ENCODE assay signal across 9 cellular contexts in genomic region chr9:113558632-113559502, GRCh38.
DNase-seq lines count a peak whose midpoint lies in the region; ATAC-seq and TF ChIP-seq lines count a peak whose summit lies in the region.
"Had no signal": no experiment of that assay in that cellular context is flagged by ENCODE, and none has a peak within 500 bp of the region (broad histone marks: within the 10 kb centered on the region; RNA-seq: fewer than 3 reads in every experiment).

No MANE protein-coding gene starts in this region.

- no peak for TF ChIP-seq EP300 in transverse colon (IDR thresholded peaks at IDR 0.05; ENCODE audit: low read depth)

- TF ChIP-seq CTCF in dorsolateral prefrontal cortex (IDR thresholded peaks at IDR 0.05 in 54 of 56, conservative IDR thresholded peaks at IDR 0.05 in 2 of 56; ENCODE audit: low read depth in 1 of 56, partially characterized antibody in 56 of 56): no peak
- no peak for TF ChIP-seq CTCF in lower lobe of right lung (IDR thresholded peaks at IDR 0.05)
- TF ChIP-seq CTCF in transverse colon (IDR thresholded peaks at IDR 0.05): no peak

- no peaks in the 10 kb centered on the region for H3K9me3 ChIP-seq in lower lobe of right lung
- H3K9me3 ChIP-seq in transverse colon: no peaks in the 10 kb centered on the region

- 54% methylated on average over 3 of the region's 7 CpGs; no CpG with 5 or more reads in 1 of the 2 donors for WGBS in transverse colon (ENCODE audit: low coverage in 1 of 2), 2 donors

- H3K27me3 ChIP-seq in dorsolateral prefrontal cortex (no peaks in the 10 kb centered on the region), lower lobe of right lung (ENCODE audit: low read depth) (no peaks in the 10 kb centered on the region), transverse colon (no peaks in the 10 kb centered on the region)

- no peak for TF ChIP-seq POLR2A in transverse colon (IDR thresholded peaks at IDR 0.05)

- H3K4me1 ChIP-seq in lower lobe of right lung (peaks cover 24% of the 10 kb centered on the region), transverse colon (peaks cover 11 to 22% (median 14%) of the 10 kb centered on the region in 4 donors)

- peak overlapping the region in 1 of 59 donors; percentile 3 for H3K4me3 ChIP-seq in dorsolateral prefrontal cortex
- H3K4me3 ChIP-seq in lower lobe of right lung: no peak overlapping the region
- no peak overlapping the region for H3K4me3 ChIP-seq in transverse colon

- H3K27ac ChIP-seq in dorsolateral prefrontal cortex (peak overlapping the region in 31 of 59 donors; percentile 7 to 71 (median 36)), lower lobe of right lung (peak overlapping the region; percentile 14), transverse colon (peak overlapping the region; percentile 37 to 60 (median 44))
- H3K27ac ChIP-seq: 22Rv1 had no signal

- DNase-seq in NCI-H1092 treated with DMSO at 0.1 percent for 48 hours (lab: John Stamatoyannopoulos, UW) (peak; percentile 19), NCI-H1092 (lab: John Stamatoyannopoulos, UW) (no peak), dorsolateral prefrontal cortex (peak in 6 of 10 donors; percentile 37 to 53 (median 50)), lower lobe of right lung (peak; percentile 63), transverse colon (peak; percentile 55), NCI-H345 (lab: John Stamatoyannopoulos, UW) (no peak)
- DNase-seq in activated CD8-positive, alpha-beta memory T cell treated with anti-CD3 and anti-CD28 coated beads, Interleukin-2, amount 50 U/mL, for 48 hours: no peak

- in situ Hi-C loops in transverse colon (cut with MboI; ENCODE audit: low pct_ligation_motif_present in 1 of 4, low pct_unique_long_range_greater_than_20kb in 1 of 4, low sequenced_read_pairs in 3 of 4): no loop called here

- ATAC-seq in lower lobe of right lung: peak; percentile 79 to 82
- no peak for ATAC-seq in HG02588 (IDR thresholded peaks at IDR 0.05; ENCODE audit: unreplicated experiment)

- intact Hi-C loops in dorsolateral prefrontal cortex (cut with DNase I) (no loop called here), lower lobe of right lung (cut with DNase I) (no loop called here), transverse colon (cut with DNase I; ENCODE audit: low total_unique reads) (no loop called here)

- H3K36me3 ChIP-seq in lower lobe of right lung (no peaks in the 10 kb centered on the region), transverse colon (no peaks in the 10 kb centered on the region)

Comparison
In these comparisons a context has a peak if more than half of its experiments do, and no peak if none do; other contexts are left out.
1. DNase-seq: peak in NCI-H1092 treated with DMSO at 0.1 percent for 48 hours (single experiment), dorsolateral prefrontal cortex (6 of 10), lower lobe of right lung (single experiment) and transverse colon (single experiment); none in NCI-H1092 (single experiment), NCI-H345 (single experiment) and activated CD8-positive, alpha-beta memory T cell treated with anti-CD3 and anti-CD28 coated beads, Interleukin-2, amount 50 U/mL, for 48 hours (single experiment).
2. Peak in every context shown above with its lines, with median percentiles within 50 percentile points of each other: H3K27ac ChIP-seq.